Comparison of ENCODE assay signal across 8 cellular contexts in genomic region chr1:207499573-207499972, GRCh38. TPM values are rescaled to one million over a fixed set of nuclear protein-coding genes. Genes with fewer than 3 reads are reported as not detected.
DNase-seq lines count a peak whose midpoint lies in the region; ATAC-seq and TF ChIP-seq lines count a peak whose summit lies in the region.

No MANE protein-coding gene starts in this region.

- no peak overlapping the region for H3K4ac ChIP-seq in IMR-90 (ENCODE audit: low read depth, low read length)

- H3K27ac ChIP-seq in IMR-90 (ENCODE audit: insufficient read depth, low read length), result no peak overlapping the region
- no peak overlapping the region for H3K27ac ChIP-seq in endodermal cell (ENCODE audit: low read depth, low read length)

- no peak overlapping the region for H2AFZ ChIP-seq in IMR-90 (replicated peaks; ENCODE audit: low read length, poor library complexity)

- peaks cover 37% of the 10 kb centered on the region for H3K27me3 Mint-ChIP-seq in endodermal cell (ENCODE audit: insufficient read depth)

- no peak overlapping the region for H4K5ac ChIP-seq in IMR-90 (ENCODE audit: low read depth, low read length)

- H3K9me3 ChIP-seq in IMR-90 (ENCODE audit: control insufficient read depth, insufficient read depth, low read length) (no peaks in the 10 kb centered on the region), NT2/D1 (ENCODE audit: insufficient read depth, low read length) (no peaks in the 10 kb centered on the region), endodermal cell (ENCODE audit: control insufficient read depth, low read length) (no peaks in the 10 kb centered on the region)

- no peak overlapping the region for H2AK9ac ChIP-seq in IMR-90 (replicated peaks; ENCODE audit: low read depth, low read length, poor library complexity)

- H4K8ac ChIP-seq in IMR-90 (ENCODE audit: low read depth in 2 of 2, low read length in 2 of 2), result no peak overlapping the region

- no peak overlapping the region for H2AK5ac ChIP-seq in IMR-90 (ENCODE audit: low read depth, low read length)

- TF ChIP-seq RAD21 in IMR-90 (IDR thresholded peaks at IDR 0.05; ENCODE audit: low read length), result peak; percentile 81

- no peaks in the 10 kb centered on the region for H4K20me1 ChIP-seq in IMR-90 (ENCODE audit: insufficient read depth, low read length)

- no peak overlapping the region for H2BK20ac ChIP-seq in IMR-90 (ENCODE audit: low read depth, low read length)

- no peak overlapping the region for H3K27ac Mint-ChIP-seq in endodermal cell

- H3K9ac ChIP-seq in IMR-90 (ENCODE audit: low read depth, low read length), result no peak overlapping the region
- H3K9ac ChIP-seq in NT2/D1 (ENCODE audit: insufficient read length, low read depth), result no peak overlapping the region
- no peak overlapping the region for H3K9ac ChIP-seq in endodermal cell (ENCODE audit: extremely low read depth, low read length, poor library complexity, severe bottlenecking)

- dilution Hi-C loops in IMR-90 (cut with HindIII; ENCODE audit: low sequenced_read_pairs, unreplicated experiment), result no loop called here

- CTCF ChIA-PET in IMR-90 (lab: Yijun Ruan, JAX), result interaction anchor here (0.5 to 1.8 kb wide), 8 partner anchors 10 to 706 kb away, joined by 3 to 5 read pairs (median 4); no protein-coding TSS in a partner anchor

- H3K23ac ChIP-seq in IMR-90 (ENCODE audit: low read depth, low read length), result no peak overlapping the region

- POLR2A ChIA-PET in IMR-90 (lab: Charles Lee; ENCODE audit: unreplicated experiment), result no interaction called here

- H3K4me1 ChIP-seq in IMR-90 (ENCODE audit: control insufficient read depth, insufficient read depth, low read length) (no peaks in the 10 kb centered on the region), NT2/D1 (ENCODE audit: insufficient read depth, insufficient read length) (peaks cover 2% of the 10 kb centered on the region), endodermal cell (ENCODE audit: control insufficient read depth, insufficient read depth, low read length) (no peaks in the 10 kb centered on the region)

- H3K36me3 Mint-ChIP-seq in endodermal cell (ENCODE audit: low read depth), result no peaks in the 10 kb centered on the region

- no TSS peak for BruUV-seq in IMR-90 (replicated peaks; lab: Mats Ljungman, UMichigan)

- in situ Hi-C loops in IMR-90 (cut with MboI; ENCODE audit: low sequenced_read_pairs), result no loop called here

- no peak overlapping the region for H3K56ac ChIP-seq in IMR-90 (ENCODE audit: extremely low read depth, insufficient read depth, low read length)

- TF ChIP-seq POLR2A in IMR-90 (IDR thresholded peaks at IDR 0.05; ENCODE audit: low read depth, low read length), result no peak

- H3K4me3 ChIP-seq in IMR-90 (ENCODE audit: insufficient read depth, low read depth, low read length) (no peak overlapping the region), NT2/D1 (ENCODE audit: insufficient read length, low read depth) (no peak overlapping the region), endodermal cell (ENCODE audit: low read length) (no peak overlapping the region)

- H3K4me1 Mint-ChIP-seq in endodermal cell, result peaks cover 9% of the 10 kb centered on the region

- no peak overlapping the region for H2BK5ac ChIP-seq in IMR-90 (ENCODE audit: low read depth, low read length, poor library complexity, severe bottlenecking)

- 0 out of 2 replicates have a peak, but pooled peaks cover 3% of the 10 kb centered on the region for H3K9me1 ChIP-seq in IMR-90 (ENCODE audit: insufficient read depth, low read length)

- H3K27me3 ChIP-seq in IMR-90 (ENCODE audit: control insufficient read depth, insufficient read depth, low read length), result peaks cover 24% of the 10 kb centered on the region
- peaks cover 33% of the 10 kb centered on the region for H3K27me3 ChIP-seq in NT2/D1 (ENCODE audit: insufficient read depth, insufficient read length)
- H3K27me3 ChIP-seq in endodermal cell (ENCODE audit: control insufficient read depth, insufficient read depth, low read length, poor library complexity, severe bottlenecking), result peaks cover 83% of the 10 kb centered on the region

- no peak overlapping the region for H3K4me3 Mint-ChIP-seq in endodermal cell

- no peak overlapping the region for H2BK15ac ChIP-seq in IMR-90 (ENCODE audit: low read depth, low read length)

- H3K18ac ChIP-seq in IMR-90 (ENCODE audit: low read depth, low read length), result no peak overlapping the region

- peak; percentile 93 for ATAC-seq in IMR-90 (ENCODE audit: low read depth)
- ATAC-seq in HG03354 (IDR thresholded peaks at IDR 0.05; ENCODE audit: poor library complexity, severe bottlenecking, unreplicated experiment), result no peak

- H3K9me3 Mint-ChIP-seq in endodermal cell, result no peaks in the 10 kb centered on the region

- DNase-seq in GM04503 (ENCODE audit: low read depth), result peak; percentile 5
- peak; percentile 59 for DNase-seq in IMR-90
- peak; percentile 69 for DNase-seq in NT2/D1 (ENCODE audit: low read depth, low spot score)
- peak; percentile 37 to 40 for DNase-seq in activated CD8-positive, alpha-beta memory T cell treated with anti-CD3 and anti-CD28 coated beads for 4 hours (ENCODE audit: low read depth in 2 of 2)
- peak; percentile 82 for DNase-seq in endodermal cell
- peak; percentile 77 for DNase-seq in midbrain (lab: John Stamatoyannopoulos, UW)
- DNase-seq in stimulated activated CD8-positive, alpha-beta memory T cell treated with anti-CD3 and anti-CD28 coated beads, Interleukin-4, amount 100 ng/mL, for 48 hours, result peak; percentile 77

- H3K36me3 ChIP-seq in IMR-90 (ENCODE audit: control insufficient read depth, insufficient read depth, low read length) (no peaks in the 10 kb centered on the region), NT2/D1 (ENCODE audit: insufficient read depth, insufficient read length, low read length) (no peaks in the 10 kb centered on the region), endodermal cell (ENCODE audit: control insufficient read depth, insufficient read depth, low read length) (no peaks in the 10 kb centered on the region)

- no peak overlapping the region for H3K4me2 ChIP-seq in IMR-90 (ENCODE audit: low read depth, low read length)

- intact Hi-C loops in IMR-90 (cut with micrococcal nuclease), result loop anchor here (1.0 to 2.0 kb wide), 3 partner anchors 93 to 449 kb away; no protein-coding TSS in a partner anchor

- no peak overlapping the region for H4K91ac ChIP-seq in IMR-90 (ENCODE audit: insufficient read depth, low read depth, low read length)

- H2BK120ac ChIP-seq in IMR-90 (ENCODE audit: low read depth, low read length), result no peak overlapping the region

- H3K14ac ChIP-seq in IMR-90 (replicated peaks; ENCODE audit: low read depth, low read length), result no peak overlapping the region

- WGBS in IMR-90 (ENCODE audit: extremely low coverage in 2 of 2, insufficient read length in 1 of 2), 2 experiments, result no CpG with 5 or more reads among the region's 4 CpGs
- 0% methylated on average over 2 to 4 of the region's 4 CpGs for WGBS in endodermal cell (ENCODE audit: insufficient coverage in 1 of 2, insufficient read length in 1 of 2), 2 experiments

- no peaks in the 10 kb centered on the region for H3K79me1 ChIP-seq in IMR-90 (ENCODE audit: low read depth in 1 of 2, low read length in 2 of 2)

- TF ChIP-seq CTCF in IMR-90 (conservative IDR thresholded peaks at IDR 0.05; ENCODE audit: low read depth, low read length) (peak; percentile 74), endodermal cell (conservative IDR thresholded peaks at IDR 0.05) (peak; percentile 92)

TF ChIP-seq in IMR-90, 13 proteins besides CTCF, POLR2A, EP300 and RAD21:
- no peak for TF ChIP-seq BHLHE40 (IDR thresholded peaks at IDR 0.05; ENCODE audit: low read depth, low read length)
- peak; percentile 58 for TF ChIP-seq SMC3 (IDR thresholded peaks at IDR 0.05; ENCODE audit: low read depth, low read length)

RNA-seq across cellular contexts. Expression of gene CR1, which starts 3.6 kb away (rescaled TPM):
- total RNA-seq in IMR-90 (2012; rRNA removed) (not detected in 2 replicates), endodermal cell (under 1 TPM in 1 of 2 donors, not detected in 1; 0.07 TPM)
- not detected in 2 replicates for polyA plus RNA-seq in IMR-90 (2012; rRNA removed)
- polyA plus RNA-seq in IMR-90 (2012; cell fraction: cytosol; rRNA removed), result not detected in 2 replicates
- not detected in 2 replicates for polyA plus RNA-seq in IMR-90 (2012; cell fraction: nucleus; rRNA removed; ENCODE audit: low replicate concordance)
- 0.18 TPM for polyA plus RNA-seq in endodermal cell (2013, experiment 1 of 2)
- polyA plus RNA-seq in endodermal cell (2013, experiment 2 of 2), result 0.25 TPM

RNA-seq across cellular contexts. Expression of gene CR2, which starts 45.4 kb away (rescaled TPM):
- not detected in 2 replicates for total RNA-seq in IMR-90 (2012; rRNA removed)
- not detected in 2 replicates for polyA plus RNA-seq in IMR-90 (2012; rRNA removed)
- polyA plus RNA-seq in IMR-90 (2012; cell fraction: cytosol; rRNA removed), result not detected in 2 replicates
- not detected in 2 replicates for polyA plus RNA-seq in IMR-90 (2012; cell fraction: nucleus; rRNA removed; ENCODE audit: low replicate concordance)
- 1 to 10 TPM in 1 of 2 donors, under 1 TPM in 1; 0.48 to 2.1 TPM for total RNA-seq in endodermal cell
- polyA plus RNA-seq in endodermal cell (2013, experiment 1 of 2), result 0.36 TPM
- polyA plus RNA-seq in endodermal cell (2013, experiment 2 of 2), result not detected

Comparison
In these comparisons a context has a peak if more than half of its experiments do, and no peak if none do; other contexts are left out.
1. DNase-seq: peak in every context shown above with its lines; median percentile 82 in endodermal cell; 77 in midbrain; 77 in stimulated activated CD8-positive, alpha-beta memory T cell treated with anti-CD3 and anti-CD28 coated beads, Interleukin-4, amount 100 ng/mL, for 48 hours; 69 in NT2/D1; 59 in IMR-90; 38 in activated CD8-positive, alpha-beta memory T cell treated with anti-CD3 and anti-CD28 coated beads for 4 hours; 5 in GM04503.